In the genomic region with DNA sequence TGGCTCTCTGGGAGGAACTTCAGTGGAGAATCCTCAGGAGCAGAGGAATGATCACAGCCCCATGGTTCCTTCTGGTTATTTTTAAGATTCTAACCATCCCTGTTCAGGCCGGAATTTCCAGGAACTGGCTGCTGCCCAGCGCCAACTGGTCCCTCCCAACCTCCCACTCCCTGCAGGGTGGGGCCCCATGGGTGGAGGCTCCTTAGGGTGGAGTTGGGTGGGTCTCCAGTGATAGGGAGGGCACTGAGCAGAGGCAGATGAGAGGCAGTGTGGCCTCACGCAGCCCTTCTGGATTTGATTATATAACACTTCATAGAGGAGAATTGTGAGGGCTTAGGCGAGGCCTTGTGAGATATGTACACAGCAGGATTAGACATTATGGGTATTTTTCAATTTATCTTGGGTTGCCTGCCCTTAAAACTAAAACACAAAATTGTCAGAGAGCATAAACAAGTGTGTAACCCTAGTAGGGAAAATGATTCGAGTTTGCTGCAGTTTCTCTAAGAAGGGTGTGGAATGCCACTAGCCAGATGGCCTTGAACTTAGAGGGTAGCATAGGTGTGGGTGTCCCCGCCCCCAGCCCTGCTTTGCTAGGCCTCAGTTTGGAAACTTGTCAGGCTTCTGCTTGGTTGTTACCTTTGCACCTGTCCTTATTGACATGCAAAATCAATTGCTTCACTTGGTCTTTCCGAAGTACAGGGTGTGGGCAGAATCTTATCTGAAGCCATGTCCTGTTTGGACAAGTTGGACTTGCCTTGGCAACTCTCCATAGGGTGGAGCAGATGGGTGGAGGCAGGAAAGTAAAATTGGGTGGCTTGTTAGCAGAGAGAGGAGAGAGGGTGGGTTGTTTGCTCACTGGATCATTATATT, we compare ENCODE assay signal across 8 cellular contexts. TPM values are rescaled to one million over a fixed set of nuclear protein-coding genes. Genes with fewer than 3 reads are reported as not detected.
DNase-seq lines count a peak whose midpoint lies in the region; ATAC-seq and TF ChIP-seq lines count a peak whose summit lies in the region.

No MANE protein-coding gene starts in this region.

- H3K4me1 Mint-ChIP-seq in activated naive CD4-positive, alpha-beta T cell treated with anti-CD3 and anti-CD28 coated beads, Interleukin-2, amount 50 U/mL, for 24 hours, result peaks cover 88% of the 10 kb centered on the region
- peaks cover 71% of the 10 kb centered on the region for H3K4me1 Mint-ChIP-seq in activated CD8-positive, alpha-beta T cell treated with anti-CD3 and anti-CD28 coated beads, Interleukin-2, amount 10 ng/mL, durations not matched to agents 7 days and 5 days (ENCODE audit: low read depth)

- TF ChIP-seq CTCF in left ventricle myocardium inferior (IDR thresholded peaks at IDR 0.05; ENCODE audit: borderline replicate concordance), result no peak

- H3K4me3 ChIP-seq in left ventricle myocardium inferior, result peak overlapping the region; percentile 74
- H3K4me3 ChIP-seq in skin epidermis, result no peak overlapping the region

- ATAC-seq in activated CD8-positive, alpha-beta T cell treated with anti-CD3 and anti-CD28 coated beads, Interleukin-2, amount 10 ng/mL, durations not matched to agents 7 days and 5 days, result no peak
- ATAC-seq in GM21825 (IDR thresholded peaks at IDR 0.05; ENCODE audit: unreplicated experiment), result no peak

- no peaks in the 10 kb centered on the region for H3K9me3 Mint-ChIP-seq in activated naive CD4-positive, alpha-beta T cell treated with anti-CD3 and anti-CD28 coated beads, Interleukin-2, amount 50 U/mL, for 24 hours
- no peaks in the 10 kb centered on the region for H3K9me3 Mint-ChIP-seq in activated CD8-positive, alpha-beta T cell treated with anti-CD3 and anti-CD28 coated beads, Interleukin-2, amount 10 ng/mL, durations not matched to agents 7 days and 5 days (ENCODE audit: insufficient read depth)

- H3K27me3 Mint-ChIP-seq in activated naive CD4-positive, alpha-beta T cell treated with anti-CD3 and anti-CD28 coated beads, Interleukin-2, amount 50 U/mL, for 24 hours, result no peaks in the 10 kb centered on the region
- H3K27me3 Mint-ChIP-seq in activated CD8-positive, alpha-beta T cell treated with anti-CD3 and anti-CD28 coated beads, Interleukin-2, amount 10 ng/mL, durations not matched to agents 7 days and 5 days (ENCODE audit: low read depth), result no peaks in the 10 kb centered on the region

- no peak for DNase-seq in activated naive CD4-positive, alpha-beta T cell (lab: John Stamatoyannopoulos, UW)
- no peak for DNase-seq in activated CD8-positive, alpha-beta T cell treated with anti-CD3 and anti-CD28 coated beads, Interleukin-2, amount 10 ng/mL, durations not matched to agents 7 days and 5 days
- DNase-seq in left ventricle myocardium inferior (peak; percentile 67), posterior cingulate gyrus (no peak), MV-4-11 (lab: John Stamatoyannopoulos, UW) (no peak)

- H3K27me3 ChIP-seq in left ventricle myocardium inferior (ENCODE audit: low read depth), result no peaks in the 10 kb centered on the region

- POLR2A ChIA-PET in activated CD8-positive, alpha-beta T cell treated with anti-CD3 and anti-CD28 coated beads, Interleukin-2, amount 10 ng/mL, durations not matched to agents 7 days and 5 days (lab: Charles Lee), result no interaction called here

- H3K36me3 Mint-ChIP-seq in activated naive CD4-positive, alpha-beta T cell treated with anti-CD3 and anti-CD28 coated beads, Interleukin-2, amount 50 U/mL, for 24 hours, result no peaks in the 10 kb centered on the region
- no peaks in the 10 kb centered on the region for H3K36me3 Mint-ChIP-seq in activated CD8-positive, alpha-beta T cell treated with anti-CD3 and anti-CD28 coated beads, Interleukin-2, amount 10 ng/mL, durations not matched to agents 7 days and 5 days (ENCODE audit: low read depth)

- CTCF ChIA-PET in activated CD8-positive, alpha-beta T cell treated with anti-CD3 and anti-CD28 coated beads, Interleukin-2, amount 10 ng/mL, durations not matched to agents 7 days and 5 days (lab: Charles Lee), result interaction anchor here (2.0 to 6.1 kb wide), 6 partner anchors 354 to 541 kb away, joined by 9 to 192 read pairs (median 17); no protein-coding TSS in a partner anchor

- H3K27ac Mint-ChIP-seq in activated naive CD4-positive, alpha-beta T cell treated with anti-CD3 and anti-CD28 coated beads, Interleukin-2, amount 50 U/mL, for 24 hours, result peak overlapping the region; percentile 96
- peak overlapping the region; percentile 6 for H3K27ac Mint-ChIP-seq in activated CD8-positive, alpha-beta T cell treated with anti-CD3 and anti-CD28 coated beads, Interleukin-2, amount 10 ng/mL, durations not matched to agents 7 days and 5 days

- H3K27ac ChIP-seq in left ventricle myocardium inferior (replicated peaks) (peak overlapping the region; percentile 100), skin epidermis (peak overlapping the region in 20 of 21 experiments; percentile 46 to 100 (median 92))

- no peaks in the 10 kb centered on the region for H3K36me3 ChIP-seq in left ventricle myocardium inferior

- peak overlapping the region; percentile 79 for H3K4me3 Mint-ChIP-seq in activated naive CD4-positive, alpha-beta T cell treated with anti-CD3 and anti-CD28 coated beads, Interleukin-2, amount 50 U/mL, for 24 hours
- no peak overlapping the region for H3K4me3 Mint-ChIP-seq in activated CD8-positive, alpha-beta T cell treated with anti-CD3 and anti-CD28 coated beads, Interleukin-2, amount 10 ng/mL, durations not matched to agents 7 days and 5 days

- peaks cover 100% of the 10 kb centered on the region for H3K4me1 ChIP-seq in left ventricle myocardium inferior

- intact Hi-C loops in left ventricle myocardium inferior (cut with micrococcal nuclease), result loop anchor here (10.0 kb wide), 1 partner anchor 599 kb away; no protein-coding TSS in a partner anchor
- intact Hi-C loops in posterior cingulate gyrus (cut with DNase I), result no loop called here

- H3K9me3 ChIP-seq in left ventricle myocardium inferior (replicated peaks), result no peaks in the 10 kb centered on the region

RNA-seq across cellular contexts. Expression of gene KLF3, which starts 9.3 kb away (rescaled TPM):
- 1 to 10 TPM; 8.1 to 8.3 TPM for total RNA-seq in activated CD8-positive, alpha-beta T cell treated with anti-CD3 and anti-CD28 coated beads, Interleukin-2, amount 10 ng/mL, durations not matched to agents 7 days and 5 days
- 16.5 TPM for total RNA-seq in left ventricle myocardium inferior
